1 cellular context compared by ENCODE assay signal in the genomic region with DNA sequence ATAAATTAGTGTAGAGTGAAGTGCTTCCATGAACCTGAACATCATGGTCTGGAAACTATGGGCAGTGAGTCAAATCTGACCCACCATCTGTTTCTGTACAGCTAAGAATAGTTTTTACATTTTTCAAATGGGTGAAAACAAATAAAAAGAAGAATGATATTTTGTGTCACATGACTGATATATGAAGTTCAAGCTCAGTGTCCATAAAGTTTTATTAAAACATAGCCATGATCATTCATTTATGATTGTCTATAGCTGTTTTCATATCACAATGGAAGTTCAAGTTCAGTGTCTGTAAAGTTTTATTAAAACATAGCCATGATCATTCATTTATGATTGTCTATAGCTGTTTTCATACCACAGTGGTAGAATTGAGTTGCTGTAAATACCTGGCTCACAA.
TF ChIP-seq lines count a peak whose summit lies in the region.

No MANE protein-coding gene starts in this region.

TF ChIP-seq in K562, 482 proteins besides CTCF, POLR2A, EP300 and RAD21:
- TF ChIP-seq, protein P1, sequence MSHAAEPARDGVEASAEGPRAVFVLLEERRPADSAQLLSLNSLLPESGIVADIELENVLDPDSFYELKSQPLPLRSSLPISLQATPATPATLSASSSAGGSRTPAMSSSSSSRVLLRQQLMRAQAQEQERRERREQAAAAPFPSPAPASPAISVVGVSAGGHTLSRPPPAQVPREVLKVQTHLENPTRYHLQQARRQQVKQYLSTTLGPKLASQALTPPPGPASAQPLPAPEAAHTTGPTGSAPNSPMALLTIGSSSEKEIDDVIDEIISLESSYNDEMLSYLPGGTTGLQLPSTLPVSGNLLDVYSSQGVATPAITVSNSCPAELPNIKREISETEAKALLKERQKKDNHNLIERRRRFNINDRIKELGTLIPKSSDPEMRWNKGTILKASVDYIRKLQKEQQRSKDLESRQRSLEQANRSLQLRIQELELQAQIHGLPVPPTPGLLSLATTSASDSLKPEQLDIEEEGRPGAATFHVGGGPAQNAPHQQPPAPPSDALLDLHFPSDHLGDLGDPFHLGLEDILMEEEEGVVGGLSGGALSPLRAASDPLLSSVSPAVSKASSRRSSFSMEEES (CRISPR knock-in tag; IDR thresholded peaks at IDR 0.05), result peak; percentile 74
- TF ChIP-seq, protein P2, sequence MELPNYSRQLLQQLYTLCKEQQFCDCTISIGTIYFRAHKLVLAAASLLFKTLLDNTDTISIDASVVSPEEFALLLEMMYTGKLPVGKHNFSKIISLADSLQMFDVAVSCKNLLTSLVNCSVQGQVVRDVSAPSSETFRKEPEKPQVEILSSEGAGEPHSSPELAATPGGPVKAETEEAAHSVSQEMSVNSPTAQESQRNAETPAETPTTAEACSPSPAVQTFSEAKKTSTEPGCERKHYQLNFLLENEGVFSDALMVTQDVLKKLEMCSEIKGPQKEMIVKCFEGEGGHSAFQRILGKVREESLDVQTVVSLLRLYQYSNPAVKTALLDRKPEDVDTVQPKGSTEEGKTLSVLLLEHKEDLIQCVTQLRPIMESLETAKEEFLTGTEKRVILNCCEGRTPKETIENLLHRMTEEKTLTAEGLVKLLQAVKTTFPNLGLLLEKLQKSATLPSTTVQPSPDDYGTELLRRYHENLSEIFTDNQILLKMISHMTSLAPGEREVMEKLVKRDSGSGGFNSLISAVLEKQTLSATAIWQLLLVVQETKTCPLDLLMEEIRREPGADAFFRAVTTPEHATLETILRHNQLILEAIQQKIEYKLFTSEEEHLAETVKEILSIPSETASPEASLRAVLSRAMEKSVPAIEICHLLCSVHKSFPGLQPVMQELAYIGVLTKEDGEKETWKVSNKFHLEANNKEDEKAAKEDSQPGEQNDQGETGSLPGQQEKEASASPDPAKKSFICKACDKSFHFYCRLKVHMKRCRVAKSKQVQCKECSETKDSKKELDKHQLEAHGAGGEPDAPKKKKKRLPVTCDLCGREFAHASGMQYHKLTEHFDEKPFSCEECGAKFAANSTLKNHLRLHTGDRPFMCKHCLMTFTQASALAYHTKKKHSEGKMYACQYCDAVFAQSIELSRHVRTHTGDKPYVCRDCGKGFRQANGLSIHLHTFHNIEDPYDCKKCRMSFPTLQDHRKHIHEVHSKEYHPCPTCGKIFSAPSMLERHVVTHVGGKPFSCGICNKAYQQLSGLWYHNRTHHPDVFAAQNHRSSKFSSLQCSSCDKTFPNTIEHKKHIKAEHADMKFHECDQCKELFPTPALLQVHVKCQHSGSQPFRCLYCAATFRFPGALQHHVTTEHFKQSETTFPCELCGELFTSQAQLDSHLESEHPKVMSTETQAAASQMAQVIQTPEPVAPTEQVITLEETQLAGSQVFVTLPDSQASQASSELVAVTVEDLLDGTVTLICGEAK (IDR thresholded peaks at IDR 0.05), result peak; percentile 69
- TF ChIP-seq, protein P2 (CRISPR knock-in tag; IDR thresholded peaks at IDR 0.05), result no peak
- TF ChIP-seq ILK (tag; IDR thresholded peaks at IDR 0.05; ENCODE audit: borderline replicate concordance, low read depth) (no peak), ZNF263 (CRISPR knock-in tag; IDR thresholded peaks at IDR 0.05; ENCODE audit: borderline replicate concordance) (no peak), SIX5 (IDR thresholded peaks at IDR 0.05; ENCODE audit: borderline replicate concordance in 1 of 2, insufficient read depth in 1 of 2, low read depth in 1 of 2, low read length in 2 of 2) (no peak), THRAP3 (IDR thresholded peaks at IDR 0.05; ENCODE audit: borderline replicate concordance) (no peak), CCNT2 (IDR thresholded peaks at IDR 0.05; ENCODE audit: borderline replicate concordance, extremely low read depth, insufficient read length, low read depth, low read length) (no peak), SLC30A9 (CRISPR knock-in tag; IDR thresholded peaks at IDR 0.05) (no peak), DDX20 (tag; IDR thresholded peaks at IDR 0.05; ENCODE audit: low read depth) (no peak)
- TF ChIP-seq, protein P3, sequence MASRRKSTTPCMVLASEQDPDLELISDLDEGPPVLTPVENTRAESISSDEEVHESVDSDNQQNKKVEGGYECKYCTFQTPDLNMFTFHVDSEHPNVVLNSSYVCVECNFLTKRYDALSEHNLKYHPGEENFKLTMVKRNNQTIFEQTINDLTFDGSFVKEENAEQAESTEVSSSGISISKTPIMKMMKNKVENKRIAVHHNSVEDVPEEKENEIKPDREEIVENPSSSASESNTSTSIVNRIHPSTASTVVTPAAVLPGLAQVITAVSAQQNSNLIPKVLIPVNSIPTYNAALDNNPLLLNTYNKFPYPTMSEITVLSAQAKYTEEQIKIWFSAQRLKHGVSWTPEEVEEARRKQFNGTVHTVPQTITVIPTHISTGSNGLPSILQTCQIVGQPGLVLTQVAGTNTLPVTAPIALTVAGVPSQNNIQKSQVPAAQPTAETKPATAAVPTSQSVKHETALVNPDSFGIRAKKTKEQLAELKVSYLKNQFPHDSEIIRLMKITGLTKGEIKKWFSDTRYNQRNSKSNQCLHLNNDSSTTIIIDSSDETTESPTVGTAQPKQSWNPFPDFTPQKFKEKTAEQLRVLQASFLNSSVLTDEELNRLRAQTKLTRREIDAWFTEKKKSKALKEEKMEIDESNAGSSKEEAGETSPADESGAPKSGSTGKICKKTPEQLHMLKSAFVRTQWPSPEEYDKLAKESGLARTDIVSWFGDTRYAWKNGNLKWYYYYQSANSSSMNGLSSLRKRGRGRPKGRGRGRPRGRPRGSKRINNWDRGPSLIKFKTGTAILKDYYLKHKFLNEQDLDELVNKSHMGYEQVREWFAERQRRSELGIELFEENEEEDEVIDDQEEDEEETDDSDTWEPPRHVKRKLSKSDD (conservative IDR thresholded peaks at IDR 0.05; ENCODE audit: low read length), result no peak
TF ChIP-seq in K562: peak in this region for 2.
